8 cellular contexts compared by ENCODE assay signal in the genomic region with DNA sequence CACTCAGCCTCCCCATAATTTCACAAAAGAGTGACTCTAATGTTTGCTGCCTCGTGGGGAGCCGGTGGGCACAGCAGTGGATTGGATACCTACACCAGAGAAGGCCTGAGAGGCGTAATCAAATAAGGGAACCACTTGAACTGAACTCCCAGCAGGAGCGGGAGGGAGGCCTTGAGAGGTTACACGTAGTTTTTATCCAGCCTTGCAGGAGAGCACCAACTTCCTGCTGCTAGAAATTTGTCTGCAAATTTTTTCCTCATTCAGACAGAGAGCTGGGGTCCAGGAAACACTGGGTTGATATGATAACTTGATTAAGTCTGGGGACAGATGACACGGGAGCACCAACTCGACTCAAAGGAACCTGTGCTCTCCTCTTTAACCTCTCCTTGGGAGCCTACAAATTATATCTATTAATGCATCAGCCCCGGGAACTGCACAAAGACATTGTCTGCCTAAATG.
A peak's percentile ranks its signal among the peaks of the same experiment; 100 is the strongest.
DNase-seq lines count a peak whose midpoint lies in the region; ATAC-seq lines count a peak whose summit lies in the region.

No MANE protein-coding gene starts in this region.

- intact Hi-C loops in posterior cingulate gyrus (cut with DNase I), result no loop called here

- peak; percentile 22 for ATAC-seq in left lobe of liver
- ATAC-seq in HG02571 (IDR thresholded peaks at IDR 0.05; ENCODE audit: unreplicated experiment), result no peak
- no peak for ATAC-seq in HG02610 (IDR thresholded peaks at IDR 0.05; ENCODE audit: unreplicated experiment)

- DNase-seq in DMS153 (lab: John Stamatoyannopoulos, UW) (peak; percentile 79), NCI-H1092 (lab: John Stamatoyannopoulos, UW) (peak; percentile 81), SK-N-DZ (ENCODE audit: low spot score) (peak; percentile 94), left lobe of liver (ENCODE audit: low spot score) (no peak), posterior cingulate gyrus (no peak)
- DNase-seq in activated CD4-positive, CD25-positive, alpha-beta regulatory T cell (lab: John Stamatoyannopoulos, UW), result no peak

Comparison
In these comparisons a context has a peak if more than half of its experiments do, and no peak if none do; other contexts are left out.
1. DNase-seq: peak in DMS153 (single experiment), NCI-H1092 (single experiment) and SK-N-DZ (single experiment); none in left lobe of liver (single experiment), activated CD4-positive, CD25-positive, alpha-beta regulatory T cell (0 of 4) and posterior cingulate gyrus (0 of 10).